In the genomic region with DNA sequence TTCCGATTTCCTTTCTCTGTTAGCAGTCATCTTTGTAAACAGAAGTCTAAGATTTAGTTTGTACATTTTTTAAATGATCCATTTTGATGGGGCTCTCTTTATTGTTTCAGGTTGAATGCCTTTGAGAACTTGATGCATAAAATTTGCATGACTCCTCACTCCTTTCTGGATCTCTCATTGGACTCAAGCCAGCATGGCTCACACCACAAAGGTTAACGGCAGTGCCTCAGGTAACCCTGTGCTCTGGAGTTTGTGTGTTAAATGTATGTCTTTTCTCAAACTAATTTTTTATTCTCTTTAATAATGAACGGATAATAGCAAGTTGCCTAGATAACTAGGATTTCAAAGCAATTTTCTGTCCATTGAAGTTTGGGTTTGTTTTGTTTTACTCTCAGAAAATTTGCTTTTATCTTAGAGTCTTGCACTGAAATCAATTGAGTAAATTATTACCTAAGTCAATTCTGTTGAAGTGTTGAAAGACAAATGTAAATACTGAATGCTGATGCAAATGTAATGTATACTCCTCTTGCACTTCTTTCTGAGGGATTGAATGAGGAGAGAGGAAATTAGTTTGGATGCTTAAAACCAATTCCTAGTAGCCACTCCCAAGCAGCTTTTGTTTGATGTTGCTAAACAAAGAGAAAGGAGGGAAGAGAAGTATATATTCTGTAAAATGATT, we compare ENCODE assay signal across 8 cellular contexts.
A peak's percentile ranks its signal among the peaks of the same experiment; 100 is the strongest.
DNase-seq lines count a peak whose midpoint lies in the region; ATAC-seq, FAIRE-seq and TF ChIP-seq lines count a peak whose summit lies in the region.

No MANE protein-coding gene starts in this region.

- no peaks in the 10 kb centered on the region for H3K36me3 Mint-ChIP-seq in CD4-positive, alpha-beta T cell (ENCODE audit: low read depth)

- H3K36me3 ChIP-seq in Loucy (ENCODE audit: insufficient read depth, low read length) (no peaks in the 10 kb centered on the region), endothelial cell of umbilical vein (ENCODE audit: control insufficient read depth in 2 of 2, extremely low read depth in 1 of 2, insufficient read depth in 2 of 2, low read length in 2 of 2) (no peaks in the 10 kb centered on the region), prostate gland (no peaks in the 10 kb centered on the region)

- POLR2A ChIA-PET in endothelial cell of umbilical vein (lab: Charles Lee), result no interaction called here
- POLR2A ChIA-PET in CD4-positive, alpha-beta T cell (lab: Charles Lee), result no interaction called here

- no peaks in the 10 kb centered on the region for H3K9me1 ChIP-seq in endothelial cell of umbilical vein (replicated peaks; ENCODE audit: control insufficient read depth, extremely low read depth, insufficient read depth, low read length)

- CTCF ChIA-PET in endothelial cell of umbilical vein (lab: Charles Lee), result interaction anchor here (1.4 kb wide), 1 partner anchor 56 kb away, joined by 4 read pairs; no protein-coding TSS in a partner anchor
- CTCF ChIA-PET in CD4-positive, alpha-beta T cell (lab: Charles Lee), result no interaction called here

- H3K27me3 Mint-ChIP-seq in CD4-positive, alpha-beta T cell, result peaks cover 14% of the 10 kb centered on the region

- H3K4me3 ChIP-seq in Loucy (ENCODE audit: low read length, poor library complexity, severe bottlenecking), result peak overlapping the region; percentile 46
- H3K4me3 ChIP-seq in endothelial cell of umbilical vein (replicated peaks in 1 of 3; ENCODE audit: insufficient read depth in 1 of 3, low read depth in 1 of 3, low read length in 3 of 3), result peak overlapping the region; percentile 20 to 55 (median 29)
- H3K4me3 ChIP-seq in prostate gland, result peak overlapping the region; percentile 5 to 11

- H3K4me3 Mint-ChIP-seq in CD4-positive, alpha-beta T cell, result no peak overlapping the region

- peaks cover 37% of the 10 kb centered on the region for H3K4me1 ChIP-seq in Loucy (ENCODE audit: insufficient read depth, low read length, poor library complexity, severe bottlenecking)
- H3K4me1 ChIP-seq in endothelial cell of umbilical vein (ENCODE audit: control insufficient read depth, extremely low read depth, insufficient read depth, low read length), result peaks cover 23% of the 10 kb centered on the region
- H3K4me1 ChIP-seq in prostate gland (replicated peaks), result no peaks in the 10 kb centered on the region

- 33% methylated on average over 3 of the region's 3 CpGs for WGBS in prostate gland

- intact Hi-C loops in endothelial cell of umbilical vein (cut with micrococcal nuclease) (loop anchor here (1.0 to 2.0 kb wide), 2 partner anchors 75 to 124 kb away; no protein-coding TSS in a partner anchor), prostate gland (cut with DNase I) (no loop called here)
- intact Hi-C loops in CD4-positive, alpha-beta T cell (cut with DNase I, micrococcal nuclease), result no loop called here

- no peak for TF ChIP-seq POLR2A in endothelial cell of umbilical vein (IDR thresholded peaks at IDR 0.05; ENCODE audit: low read depth, low read length)
- TF ChIP-seq POLR2A in prostate gland (IDR thresholded peaks at IDR 0.05), result no peak

- no peaks in the 10 kb centered on the region for H3K9me3 Mint-ChIP-seq in CD4-positive, alpha-beta T cell

- H3K27ac ChIP-seq in endothelial cell of umbilical vein (ENCODE audit: insufficient read depth, low read depth, low read length) (peak overlapping the region; percentile 44), prostate gland (peak overlapping the region; percentile 69 to 74)
- no peak overlapping the region for H3K27ac ChIP-seq in CD4-positive, alpha-beta T cell (ENCODE audit: low read depth, low read length)

- FAIRE-seq in endothelial cell of umbilical vein (lab: Jason Lieb, UNC), result no peak

- peaks cover 13% of the 10 kb centered on the region for H3K4me1 Mint-ChIP-seq in CD4-positive, alpha-beta T cell (ENCODE audit: low read depth)

- BruUV-seq in endothelial cell of umbilical vein (replicated peaks; lab: Mats Ljungman, UMichigan), result no TSS peak

- DNase-seq in COLO668 (lab: John Stamatoyannopoulos, UW; ENCODE audit: unreplicated experiment) (peak; percentile 23), endothelial cell of umbilical vein (ENCODE audit: low read depth, low spot score) (no peak), prostate gland (ENCODE audit: low spot score) (no peak), A172 (ENCODE audit: low spot score) (no peak), nucleus accumbens (lab: John Stamatoyannopoulos, UW) (no peak), AG08395 (ENCODE audit: low spot score) (no peak)
- no peak for DNase-seq in CD4-positive, alpha-beta T cell

- H2AFZ ChIP-seq in Loucy (ENCODE audit: low read length), result peak overlapping the region; percentile 85
- H2AFZ ChIP-seq in endothelial cell of umbilical vein (ENCODE audit: low read depth, low read length), result peak overlapping the region; percentile 40

- H4K20me1 ChIP-seq in Loucy (ENCODE audit: insufficient read depth, low read length, poor library complexity, severe bottlenecking) (no peaks in the 10 kb centered on the region), endothelial cell of umbilical vein (replicated peaks; ENCODE audit: control insufficient read depth, extremely low read depth, insufficient read depth, low read length) (no peaks in the 10 kb centered on the region)

- no peak for ATAC-seq in CD4-positive, alpha-beta T cell (ENCODE audit: poor library complexity)

- H3K9me2 ChIP-seq in Loucy (replicated peaks; ENCODE audit: low read depth, low read length), result no peaks in the 10 kb centered on the region

- H3K79me2 ChIP-seq in Loucy (ENCODE audit: insufficient read depth, low read length) (no peaks in the 10 kb centered on the region), endothelial cell of umbilical vein (ENCODE audit: control insufficient read depth, insufficient read depth, low read length) (no peaks in the 10 kb centered on the region)

- H3K27ac Mint-ChIP-seq in CD4-positive, alpha-beta T cell, result no peak overlapping the region

- H3K9ac ChIP-seq in Loucy (ENCODE audit: low read depth, low read length, poor library complexity, severe bottlenecking) (peak overlapping the region; percentile 30), endothelial cell of umbilical vein (replicated peaks; ENCODE audit: extremely low read depth, insufficient read depth, low read length) (peak overlapping the region; percentile 47)

- no peaks in the 10 kb centered on the region for H3F3A ChIP-seq in Loucy (ENCODE audit: low read depth)

- H3K9me3 ChIP-seq in Loucy (ENCODE audit: insufficient read depth, low read depth, low read length) (no peaks in the 10 kb centered on the region), endothelial cell of umbilical vein (replicated peaks; ENCODE audit: control insufficient read depth, insufficient read depth, low read length) (no peaks in the 10 kb centered on the region), prostate gland (no peaks in the 10 kb centered on the region)
- no peaks in the 10 kb centered on the region for H3K9me3 ChIP-seq in CD4-positive, alpha-beta T cell (ENCODE audit: control insufficient read depth, low read length)

- TF ChIP-seq CTCF in Loucy (conservative IDR thresholded peaks at IDR 0.05; ENCODE audit: low read length), result no peak
- no peak for TF ChIP-seq CTCF in endothelial cell of umbilical vein (IDR thresholded peaks at IDR 0.05; ENCODE audit: extremely low read depth in 1 of 2, insufficient read depth in 1 of 2, low read depth in 1 of 2, low read length in 2 of 2)
- no peak for TF ChIP-seq CTCF in prostate gland (IDR thresholded peaks at IDR 0.05)
- TF ChIP-seq CTCF in CD4-positive, alpha-beta T cell (IDR thresholded peaks at IDR 0.05), result no peak

- H3K4me2 ChIP-seq in Loucy (ENCODE audit: low read depth, low read length, poor library complexity, severe bottlenecking) (peak overlapping the region; percentile 71), endothelial cell of umbilical vein (ENCODE audit: insufficient read depth, low read length) (peak overlapping the region; percentile 98)

- no peaks in the 10 kb centered on the region for H3K27me3 ChIP-seq in Loucy (ENCODE audit: insufficient read depth, low read length, poor library complexity, severe bottlenecking)
- H3K27me3 ChIP-seq in endothelial cell of umbilical vein (ENCODE audit: control insufficient read depth in 2 of 2, insufficient read depth in 2 of 2, low read length in 2 of 2), result no peaks in the 10 kb centered on the region
- H3K27me3 ChIP-seq in prostate gland (replicated peaks; ENCODE audit: insufficient read depth), result no peaks in the 10 kb centered on the region
- H3K27me3 ChIP-seq in CD4-positive, alpha-beta T cell (ENCODE audit: control insufficient read depth, insufficient read depth, low read length), result no peaks in the 10 kb centered on the region

- dilution Hi-C loops in endothelial cell of umbilical vein (cut with MboI; ENCODE audit: extremely low pct_ligation_motif_present, low sequenced_read_pairs), result no loop called here

TF ChIP-seq in endothelial cell of umbilical vein, 7 proteins besides CTCF, POLR2A, EP300 and RAD21:
- TF ChIP-seq MYC (IDR thresholded peaks at IDR 0.05; ENCODE audit: low read depth, low read length), result no peak
- TF ChIP-seq POLR2AphosphoS5 (IDR thresholded peaks at IDR 0.05; ENCODE audit: insufficient read depth, low read depth, low read length), result no peak
- no peak for TF ChIP-seq JUN (IDR thresholded peaks at IDR 0.05; ENCODE audit: borderline replicate concordance, insufficient read depth, insufficient read length, low read depth)
- no peak for TF ChIP-seq EZH2 (IDR thresholded peaks at IDR 0.05; ENCODE audit: borderline replicate concordance, low read depth, low read length, severe bottlenecking)
- TF ChIP-seq FOS (IDR thresholded peaks at IDR 0.05; ENCODE audit: borderline replicate concordance, insufficient read depth, low read length), result no peak
- TF ChIP-seq, protein P1, sequence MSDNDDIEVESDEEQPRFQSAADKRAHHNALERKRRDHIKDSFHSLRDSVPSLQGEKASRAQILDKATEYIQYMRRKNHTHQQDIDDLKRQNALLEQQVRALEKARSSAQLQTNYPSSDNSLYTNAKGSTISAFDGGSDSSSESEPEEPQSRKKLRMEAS (IDR thresholded peaks at IDR 0.05; ENCODE audit: insufficient read depth, insufficient read length), result no peak
- TF ChIP-seq GATA2 (IDR thresholded peaks at IDR 0.05; ENCODE audit: insufficient read depth, insufficient read length, low read depth, low read length), result no peak
